In genomic region chr1:43388021-43388575, GRCh38 we compare ENCODE assay signal across 11 cellular contexts. TPM values are rescaled to one million over a fixed set of nuclear protein-coding genes. Genes with fewer than 3 reads are reported as not detected.
DNase-seq lines count a peak whose midpoint lies in the region; ATAC-seq, FAIRE-seq and TF ChIP-seq lines count a peak whose summit lies in the region.
"Had no signal": no experiment of that assay in that cellular context is flagged by ENCODE, and none has a peak within 500 bp of the region (broad histone marks: within the 10 kb centered on the region; RNA-seq: fewer than 3 reads in every experiment).

No MANE protein-coding gene starts in this region.

- H3K27ac ChIP-seq in CD4-positive, alpha-beta T cell (ENCODE audit: low read depth, low read length): no peak overlapping the region
- H3K27ac ChIP-seq in breast epithelium (peak overlapping the region in 1 of 2 donors; percentile 87), small intestine (ENCODE audit: low read depth in 1 of 2, low read length in 1 of 2) (no peak overlapping the region)

- peaks cover 72% of the 10 kb centered on the region for H3K36me3 Mint-ChIP-seq in CD4-positive, alpha-beta T cell (ENCODE audit: low read depth)
- no peaks in the 10 kb centered on the region for H3K36me3 Mint-ChIP-seq in IgD-negative memory B cell
- H3K36me3 Mint-ChIP-seq in natural killer cell: peaks cover 24% of the 10 kb centered on the region

- POLR2A ChIA-PET in CD4-positive, alpha-beta T cell (lab: Charles Lee): interaction anchor here (1.0 to 4.5 kb wide), 2 partner anchors 20 to 262 kb away, joined by 3 to 24 read pairs; partner anchors contain the start of genes ELOVL1 and KDM4A

- no peak for FAIRE-seq in small intestine (lab: Jason Lieb, UNC)
- FAIRE-seq: frontal cortex had no signal

- 69 to 71% (median 69%) methylated on average over 4 of the region's 4 CpGs for WGBS in small intestine, 3 donors

- no peak for ATAC-seq in CD4-positive, alpha-beta T cell (ENCODE audit: poor library complexity)
- ATAC-seq in natural killer cell: no peak

- DNase-seq in CD4-positive, alpha-beta T cell: no peak
- DNase-seq in breast epithelium (ENCODE audit: low spot score in 2 of 2) (no peak), natural killer cell (no peak), NCI-H1930 (lab: John Stamatoyannopoulos, UW) (no peak), small intestine (no peak), NCI-H2081 treated with DMSO at 0.1 percent for 48 hours (lab: John Stamatoyannopoulos, UW) (no peak)
- DNase-seq in stimulated activated CD4-positive, alpha-beta T cell treated with anti-CD3 and anti-CD28 coated beads, Interleukin-15, amount 100 ng/mL, for 24 hours: no peak
- DNase-seq: activated CD4-positive, alpha-beta T cell treated with anti-CD3 and anti-CD28 coated beads for 4 hours; NCI-H1436 treated with DMSO at 0.1 percent for 48 hours had no signal

- no peaks in the 10 kb centered on the region for H3K27me3 ChIP-seq in CD4-positive, alpha-beta T cell (ENCODE audit: control insufficient read depth, insufficient read depth, low read length)
- H3K27me3 ChIP-seq in breast epithelium (no peaks in the 10 kb centered on the region), small intestine (ENCODE audit: control insufficient read depth in 2 of 2, insufficient read depth in 2 of 2, low read length in 2 of 2) (no peaks in the 10 kb centered on the region)

- H3K36me3 ChIP-seq in breast epithelium (peaks cover 19% of the 10 kb centered on the region), small intestine (ENCODE audit: control insufficient read depth in 2 of 2, insufficient read depth in 2 of 2, low read length in 2 of 2) (peaks cover 18 to 19% of the 10 kb centered on the region in 2 donors)

- H3K27me3 Mint-ChIP-seq in CD4-positive, alpha-beta T cell: no peaks in the 10 kb centered on the region
- H3K27me3 Mint-ChIP-seq in IgD-negative memory B cell (no peaks in the 10 kb centered on the region), natural killer cell (ENCODE audit: low read depth in 2 of 2) (no peaks in the 10 kb centered on the region)

- CTCF ChIA-PET in CD4-positive, alpha-beta T cell (lab: Charles Lee): interaction anchor here (1.4 to 1.6 kb wide), 2 partner anchors 20 to 30 kb away, joined by 4 to 7 read pairs; partner anchors contain the start of genes CDC20 and ELOVL1

- H3K9me3 Mint-ChIP-seq in CD4-positive, alpha-beta T cell: no peaks in the 10 kb centered on the region
- H3K9me3 Mint-ChIP-seq in IgD-negative memory B cell (no peaks in the 10 kb centered on the region), natural killer cell (no peaks in the 10 kb centered on the region)

- H3K9me3 ChIP-seq in CD4-positive, alpha-beta T cell (ENCODE audit: control insufficient read depth, low read length): no peaks in the 10 kb centered on the region
- H3K9me3 ChIP-seq in breast epithelium (no peaks in the 10 kb centered on the region), small intestine (ENCODE audit: control insufficient read depth, low read depth) (no peaks in the 10 kb centered on the region)

- peaks cover 35% of the 10 kb centered on the region for H3K4me1 Mint-ChIP-seq in CD4-positive, alpha-beta T cell (ENCODE audit: low read depth)
- peaks cover 27 to 36% (median 28%) of the 10 kb centered on the region in 3 donors for H3K4me1 Mint-ChIP-seq in IgD-negative memory B cell
- H3K4me1 Mint-ChIP-seq in natural killer cell: peaks cover 33 to 45% of the 10 kb centered on the region in 2 donors

- peak overlapping the region; percentile 100 for H3K4me3 Mint-ChIP-seq in CD4-positive, alpha-beta T cell
- H3K4me3 Mint-ChIP-seq in IgD-negative memory B cell (peak overlapping the region; percentile 97 to 100 (median 100)), natural killer cell (peak overlapping the region; percentile 100)

- intact Hi-C loops in CD4-positive, alpha-beta T cell (cut with DNase I, micrococcal nuclease): loop anchor here in 1 of 2 experiments (2.0 to 5.0 kb wide), 2 partner anchors 29 to 64 kb away; partner anchors contain the start of genes CDC20 and HYI
- intact Hi-C loops in breast epithelium (cut with DNase I; ENCODE audit: low total_unique reads) (no loop called here), natural killer cell (cut with micrococcal nuclease) (loop anchor here (1.0 kb wide), 1 partner anchor 17 kb away; no protein-coding TSS in a partner anchor)

- H3K4me3 ChIP-seq in breast epithelium: peak overlapping the region in 2 of 3 donors; percentile 78 to 88
- no peak overlapping the region for H3K4me3 ChIP-seq in small intestine (ENCODE audit: low read depth in 1 of 2, low read length in 2 of 2)

- H3K4me1 ChIP-seq in breast epithelium (peaks cover 10 to 17% of the 10 kb centered on the region in 2 donors), small intestine (ENCODE audit: control insufficient read depth in 2 of 2, insufficient read depth in 1 of 2, low read depth in 1 of 2, low read length in 1 of 2) (peaks cover 2 to 8% of the 10 kb centered on the region in 2 donors)

- peak overlapping the region; percentile 86 for H3K27ac Mint-ChIP-seq in CD4-positive, alpha-beta T cell
- H3K27ac Mint-ChIP-seq in IgD-negative memory B cell (peak overlapping the region in 2 of 3 donors; percentile 57 to 63), natural killer cell (peak overlapping the region; percentile 97 to 100)

- no peak for TF ChIP-seq CTCF in CD4-positive, alpha-beta T cell (IDR thresholded peaks at IDR 0.05)
- TF ChIP-seq CTCF in breast epithelium (IDR thresholded peaks at IDR 0.05) (no peak), natural killer cell (IDR thresholded peaks at IDR 0.05) (no peak)

- no peak for TF ChIP-seq POLR2A in breast epithelium (IDR thresholded peaks at IDR 0.05)

RNA-seq across cellular contexts. Expression of gene MED8, which starts 1.5 kb away (rescaled TPM):
- 10 to 100 TPM; 14.8 to 17.6 TPM for total RNA-seq in CD4-positive, alpha-beta T cell
- polyA plus RNA-seq in IgD-negative memory B cell (45.4 TPM), small intestine (10 to 100 TPM; 36.6 to 40.3 (median 38.9) TPM)
- total RNA-seq in breast epithelium (10 to 100 TPM; 38.3 to 42.9 (median 38.8) TPM), natural killer cell (10 to 100 TPM; 17.8 to 26.8 (median 22.0) TPM)

RNA-seq across cellular contexts. Expression of gene SZT2, which starts 1.6 kb away (rescaled TPM):
- 10 to 100 TPM; 69.7 to 72.5 TPM for total RNA-seq in CD4-positive, alpha-beta T cell
- polyA plus RNA-seq in IgD-negative memory B cell (8.0 TPM), small intestine (10 to 100 TPM in 2 of 3 donors, 1 to 10 TPM in 1; 8.9 to 21.5 (median 16.5) TPM)
- total RNA-seq in breast epithelium (10 to 100 TPM; 29.1 to 49.2 (median 44.3) TPM), natural killer cell (100 to 1,000 TPM; 103 to 128 (median 123) TPM)

RNA-seq across cellular contexts. Expression of gene ELOVL1, which starts 20.3 kb away (rescaled TPM):
- 10 to 100 TPM; 28.7 to 31.2 TPM for total RNA-seq in CD4-positive, alpha-beta T cell
- polyA plus RNA-seq in IgD-negative memory B cell (69.6 TPM), small intestine (100 to 1,000 TPM in 1 of 3 donors, 10 to 100 TPM in 2; 60.6 to 105 (median 64.6) TPM)
- total RNA-seq in breast epithelium (10 to 100 TPM; 45.9 to 60.6 (median 55.5) TPM), natural killer cell (10 to 100 TPM; 53.2 to 73.0 (median 67.5) TPM)

RNA-seq across cellular contexts. Expression of gene CDC20, which starts 29.3 kb away (rescaled TPM):
- total RNA-seq in CD4-positive, alpha-beta T cell: 1 to 10 TPM; 1.1 to 1.8 TPM
- polyA plus RNA-seq in IgD-negative memory B cell (0.58 TPM), small intestine (10 to 100 TPM in 1 of 3 donors, 1 to 10 TPM in 2; 3.8 to 62.2 (median 6.3) TPM)
- total RNA-seq in breast epithelium (1 to 10 TPM; 1.3 to 5.8 (median 1.3) TPM), natural killer cell (1 to 10 TPM in 1 of 3 donors, under 1 TPM in 2; 0.50 to 2.4 (median 0.96) TPM)

RNA-seq across cellular contexts. Expression of gene MPL, which starts 50.5 kb away (rescaled TPM):
- not detected for total RNA-seq in CD4-positive, alpha-beta T cell
- polyA plus RNA-seq in IgD-negative memory B cell (not detected), small intestine (not detected)
- total RNA-seq in breast epithelium (not detected), natural killer cell (1 to 10 TPM in 1 of 3 donors, under 1 TPM in 2; 0.43 to 1.7 (median 0.48) TPM)
- total RNA-seq: frontal cortex had no signal

Comparison
In these comparisons a context has a peak if more than half of its experiments do, and no peak if none do; other contexts are left out.
1. H3K4me3 ChIP-seq: peak in breast epithelium (2 of 3); none in small intestine (0 of 2).
2. Peak in every context shown above with its lines, with median percentiles within 50 percentile points of each other: H3K27ac Mint-ChIP-seq and H3K4me3 Mint-ChIP-seq.